25 cellular contexts compared by ENCODE assay signal in genomic region chr1:151638074-151638775, GRCh38. TPM values are rescaled to one million over a fixed set of nuclear protein-coding genes. Genes with fewer than 3 reads are reported as not detected.
A peak's percentile ranks its signal among the peaks of the same experiment; 100 is the strongest.
DNase-seq lines count a peak whose midpoint lies in the region; ATAC-seq and TF ChIP-seq lines count a peak whose summit lies in the region.
"Had no signal": no experiment of that assay in that cellular context is flagged by ENCODE, and none has a peak within 500 bp of the region (broad histone marks: within the 10 kb centered on the region; RNA-seq: fewer than 3 reads in every experiment).

No MANE protein-coding gene starts in this region.

- DNase-seq in activated CD8-positive, alpha-beta T cell treated with anti-CD3 and anti-CD28 coated beads for 36 hours: no peak
- DNase-seq in activated CD8-positive, alpha-beta T cell treated with anti-CD3 and anti-CD28 coated beads, Interleukin-2, amount 10 ng/mL, durations not matched to agents 7 days and 5 days: no peak
- DNase-seq in endodermal cell: no peak
- DNase-seq in NCI-H2107 treated with DMSO at 0.1 percent for 48 hours (lab: John Stamatoyannopoulos, UW; ENCODE audit: unreplicated experiment): no peak
- DNase-seq in activated CD4-positive, alpha-beta T cell treated with anti-CD3 and anti-CD28 coated beads, Interleukin-2, amount 10 ng/mL, durations not matched to agents 7 days and 5 days: no peak
- DNase-seq: activated CD4-positive, alpha-beta T cell treated with anti-CD3 and anti-CD28 coated beads, Interleukin-2, amount 50 U/mL, for 1 hour; activated CD8-positive, alpha-beta memory T cell treated with anti-CD3 and anti-CD28 coated beads, Interleukin-2, amount 50 U/mL, for 4 hours; AML-193; DMS79 treated with DMSO at 0.1 percent for 48 hours; NCI-H2081 treated with DMSO at 0.1 percent for 48 hours; NCI-H510A; Peyer's patch; stimulated activated CD4-positive, alpha-beta T cell treated with anti-CD3 and anti-CD28 coated beads, Interleukin-4, amount 100 ng/mL, for 24 hours; stimulated activated naive CD8-positive, alpha-beta T cell treated with anti-CD3 and anti-CD28 coated beads, Interleukin-15, amount 100 ng/mL, for 72 hours; T-helper 2 cell; transverse colon; WERI-Rb-1 had no signal

- intact Hi-C loops in activated CD8-positive, alpha-beta T cell treated with anti-CD3 and anti-CD28 coated beads for 36 hours (cut with micrococcal nuclease): no loop called here

- H3K36me3 ChIP-seq in endodermal cell (ENCODE audit: control insufficient read depth, insufficient read depth, low read length) (peaks cover 11% of the 10 kb centered on the region), muscle layer of colon (ENCODE audit: insufficient read depth, low read length) (peaks cover 8% of the 10 kb centered on the region), stomach smooth muscle (ENCODE audit: control insufficient read depth in 2 of 2, insufficient read depth in 2 of 2, low read length in 2 of 2) (peaks cover 0 to 3% of the 10 kb centered on the region in 2 donors)
- H3K36me3 ChIP-seq: Peyer's patch, transverse colon had no signal

- H3K27me3 ChIP-seq in endodermal cell (ENCODE audit: control insufficient read depth, insufficient read depth, low read length, poor library complexity, severe bottlenecking) (no peaks in the 10 kb centered on the region), muscle layer of colon (ENCODE audit: control insufficient read depth in 1 of 2, insufficient read depth in 2 of 2, low read length in 2 of 2) (no peaks in the 10 kb centered on the region), stomach smooth muscle (ENCODE audit: control insufficient read depth in 1 of 2, insufficient read depth in 2 of 2, low read length in 2 of 2) (no peaks in the 10 kb centered on the region)
- H3K27me3 ChIP-seq: Peyer's patch, transverse colon had no signal

- CTCF ChIA-PET in activated CD8-positive, alpha-beta T cell treated with anti-CD3 and anti-CD28 coated beads for 36 hours (lab: Charles Lee): interaction anchor here (1.1 to 1.4 kb wide), 2 partner anchors 17 to 44 kb away, joined by 4 read pairs; no protein-coding TSS in a partner anchor
- CTCF ChIA-PET in activated CD8-positive, alpha-beta T cell treated with anti-CD3 and anti-CD28 coated beads, Interleukin-2, amount 10 ng/mL, durations not matched to agents 7 days and 5 days (lab: Charles Lee): interaction anchor here (1.0 kb wide), 1 partner anchor 154 kb away, joined by 3 read pairs; no protein-coding TSS in a partner anchor
- CTCF ChIA-PET in activated CD4-positive, alpha-beta T cell treated with anti-CD3 and anti-CD28 coated beads, Interleukin-2, amount 10 ng/mL, durations not matched to agents 7 days and 5 days (lab: Charles Lee): interaction anchor here (0.6 to 1.9 kb wide), 4 partner anchors 11 to 80 kb away, joined by 3 to 5 read pairs (median 3); no protein-coding TSS in a partner anchor

- H3K27ac ChIP-seq in endodermal cell (ENCODE audit: low read depth, low read length) (no peak overlapping the region), muscle layer of colon (ENCODE audit: low read depth, low read length) (peak overlapping the region; percentile 30), stomach smooth muscle (ENCODE audit: low read length) (peak overlapping the region; percentile 7)
- H3K27ac ChIP-seq: 22Rv1, Peyer's patch, WERI-Rb-1 had no signal

- peak overlapping the region; percentile 70 for H3K4me3 ChIP-seq in endodermal cell (ENCODE audit: low read length)
- no peak overlapping the region for H3K4me3 ChIP-seq in muscle layer of colon (ENCODE audit: low read depth in 1 of 2, low read length in 2 of 2)
- peak overlapping the region in 1 of 2 donors; percentile 27 for H3K4me3 ChIP-seq in stomach smooth muscle (ENCODE audit: low read length in 2 of 2)
- H3K4me3 ChIP-seq: Peyer's patch, transverse colon had no signal

- peaks cover 18% of the 10 kb centered on the region for H3K4me1 ChIP-seq in endodermal cell (ENCODE audit: control insufficient read depth, insufficient read depth, low read length)
- peaks cover 48% of the 10 kb centered on the region for H3K4me1 ChIP-seq in muscle layer of colon (ENCODE audit: insufficient read depth, low read length)
- peaks cover 14% of the 10 kb centered on the region for H3K4me1 ChIP-seq in stomach smooth muscle (ENCODE audit: control insufficient read depth, insufficient read depth, low read length)

- ATAC-seq in activated CD8-positive, alpha-beta T cell treated with anti-CD3 and anti-CD28 coated beads for 36 hours: no peak
- no peak for ATAC-seq in activated CD8-positive, alpha-beta T cell treated with anti-CD3 and anti-CD28 coated beads, Interleukin-2, amount 10 ng/mL, durations not matched to agents 7 days and 5 days
- no peak for ATAC-seq in GM21367 (IDR thresholded peaks at IDR 0.05; ENCODE audit: unreplicated experiment)
- ATAC-seq: activated T-helper 17 cell treated with anti-CD3 and anti-CD28 coated beads, Interleukin-2, amount 50 U/mL, for 72 hours; natural killer cell treated with Interleukin-12 subunit alpha and Interleukin-12 subunit beta and Interleukin-15 and Interleukin-18, amount 100 ng/mL, for 72 hours; stimulated activated naive CD8-positive, alpha-beta T cell treated with anti-CD3 and anti-CD28 coated beads, Interleukin-15, amount 100 ng/mL, for 72 hours had no signal

- no peaks in the 10 kb centered on the region for H3K27me3 Mint-ChIP-seq in activated CD8-positive, alpha-beta T cell treated with anti-CD3 and anti-CD28 coated beads for 36 hours
- no peaks in the 10 kb centered on the region for H3K27me3 Mint-ChIP-seq in activated CD8-positive, alpha-beta T cell treated with anti-CD3 and anti-CD28 coated beads, Interleukin-2, amount 10 ng/mL, durations not matched to agents 7 days and 5 days (ENCODE audit: low read depth)
- H3K27me3 Mint-ChIP-seq in endodermal cell (ENCODE audit: insufficient read depth): no peaks in the 10 kb centered on the region
- H3K27me3 Mint-ChIP-seq in activated CD4-positive, alpha-beta T cell treated with anti-CD3 and anti-CD28 coated beads, Interleukin-2, amount 10 ng/mL, durations not matched to agents 7 days and 5 days: no peaks in the 10 kb centered on the region
- H3K27me3 Mint-ChIP-seq: activated naive CD8-positive, alpha-beta T cell; activated T-helper 17 cell treated with anti-CD3 and anti-CD28 coated beads, Interleukin-2, amount 50 U/mL, for 72 hours; brain; natural killer cell treated with Interleukin-12 subunit alpha and Interleukin-12 subunit beta and Interleukin-15 and Interleukin-18, amount 100 ng/mL, for 72 hours; stimulated activated naive CD8-positive, alpha-beta T cell treated with anti-CD3 and anti-CD28 coated beads, Interleukin-15, amount 100 ng/mL, for 72 hours had no signal

- no peak for TF ChIP-seq CTCF in activated CD8-positive, alpha-beta T cell treated with anti-CD3 and anti-CD28 coated beads for 36 hours (IDR thresholded peaks at IDR 0.05)
- TF ChIP-seq CTCF in endodermal cell (conservative IDR thresholded peaks at IDR 0.05): no peak

- no peaks in the 10 kb centered on the region for H3K9me3 Mint-ChIP-seq in activated CD8-positive, alpha-beta T cell treated with anti-CD3 and anti-CD28 coated beads for 36 hours
- no peaks in the 10 kb centered on the region for H3K9me3 Mint-ChIP-seq in activated CD8-positive, alpha-beta T cell treated with anti-CD3 and anti-CD28 coated beads, Interleukin-2, amount 10 ng/mL, durations not matched to agents 7 days and 5 days (ENCODE audit: insufficient read depth)
- no peaks in the 10 kb centered on the region for H3K9me3 Mint-ChIP-seq in endodermal cell
- no peaks in the 10 kb centered on the region for H3K9me3 Mint-ChIP-seq in activated CD4-positive, alpha-beta T cell treated with anti-CD3 and anti-CD28 coated beads, Interleukin-2, amount 10 ng/mL, durations not matched to agents 7 days and 5 days
- H3K9me3 Mint-ChIP-seq: activated T-helper 17 cell treated with anti-CD3 and anti-CD28 coated beads, Interleukin-2, amount 50 U/mL, for 72 hours; natural killer cell treated with Interleukin-12 subunit alpha and Interleukin-12 subunit beta and Interleukin-15 and Interleukin-18, amount 100 ng/mL, for 72 hours; stimulated activated naive CD8-positive, alpha-beta T cell treated with anti-CD3 and anti-CD28 coated beads, Interleukin-15, amount 100 ng/mL, for 72 hours had no signal

- POLR2A ChIA-PET in activated CD8-positive, alpha-beta T cell treated with anti-CD3 and anti-CD28 coated beads for 36 hours (lab: Charles Lee): no interaction called here
- POLR2A ChIA-PET in activated CD8-positive, alpha-beta T cell treated with anti-CD3 and anti-CD28 coated beads, Interleukin-2, amount 10 ng/mL, durations not matched to agents 7 days and 5 days (lab: Charles Lee): no interaction called here
- POLR2A ChIA-PET in activated CD4-positive, alpha-beta T cell treated with anti-CD3 and anti-CD28 coated beads, Interleukin-2, amount 10 ng/mL, durations not matched to agents 7 days and 5 days (lab: Charles Lee): no interaction called here

- H3K9me3 ChIP-seq in endodermal cell (ENCODE audit: control insufficient read depth, low read length): no peaks in the 10 kb centered on the region
- no peaks in the 10 kb centered on the region for H3K9me3 ChIP-seq in muscle layer of colon (ENCODE audit: low read length)
- H3K9me3 ChIP-seq in stomach smooth muscle (ENCODE audit: control insufficient read depth in 2 of 2, low read length in 2 of 2): no peaks in the 10 kb centered on the region
- H3K9me3 ChIP-seq: Peyer's patch, transverse colon had no signal

- H3K27ac Mint-ChIP-seq in activated CD8-positive, alpha-beta T cell treated with anti-CD3 and anti-CD28 coated beads for 36 hours: peak overlapping the region; percentile 8
- no peak overlapping the region for H3K27ac Mint-ChIP-seq in activated CD8-positive, alpha-beta T cell treated with anti-CD3 and anti-CD28 coated beads, Interleukin-2, amount 10 ng/mL, durations not matched to agents 7 days and 5 days
- peak overlapping the region; percentile 65 for H3K27ac Mint-ChIP-seq in endodermal cell
- no peak overlapping the region for H3K27ac Mint-ChIP-seq in activated CD4-positive, alpha-beta T cell treated with anti-CD3 and anti-CD28 coated beads, Interleukin-2, amount 10 ng/mL, durations not matched to agents 7 days and 5 days
- H3K27ac Mint-ChIP-seq: activated naive CD8-positive, alpha-beta T cell; activated T-helper 17 cell treated with anti-CD3 and anti-CD28 coated beads, Interleukin-2, amount 50 U/mL, for 72 hours; natural killer cell treated with Interleukin-12 subunit alpha and Interleukin-12 subunit beta and Interleukin-15 and Interleukin-18, amount 100 ng/mL, for 72 hours; stimulated activated naive CD8-positive, alpha-beta T cell treated with anti-CD3 and anti-CD28 coated beads, Interleukin-15, amount 100 ng/mL, for 72 hours had no signal

- H3K4me3 Mint-ChIP-seq in activated CD8-positive, alpha-beta T cell treated with anti-CD3 and anti-CD28 coated beads for 36 hours: no peak overlapping the region
- H3K4me3 Mint-ChIP-seq in activated CD8-positive, alpha-beta T cell treated with anti-CD3 and anti-CD28 coated beads, Interleukin-2, amount 10 ng/mL, durations not matched to agents 7 days and 5 days: no peak overlapping the region
- H3K4me3 Mint-ChIP-seq in endodermal cell: no peak overlapping the region
- H3K4me3 Mint-ChIP-seq in activated CD4-positive, alpha-beta T cell treated with anti-CD3 and anti-CD28 coated beads, Interleukin-2, amount 10 ng/mL, durations not matched to agents 7 days and 5 days: no peak overlapping the region
- H3K4me3 Mint-ChIP-seq: activated naive CD8-positive, alpha-beta T cell; activated T-helper 17 cell treated with anti-CD3 and anti-CD28 coated beads, Interleukin-2, amount 50 U/mL, for 72 hours; brain; natural killer cell treated with Interleukin-12 subunit alpha and Interleukin-12 subunit beta and Interleukin-15 and Interleukin-18, amount 100 ng/mL, for 72 hours; stimulated activated naive CD8-positive, alpha-beta T cell treated with anti-CD3 and anti-CD28 coated beads, Interleukin-15, amount 100 ng/mL, for 72 hours had no signal

- 100% methylated on average over 1 of the region's 2 CpGs; no CpG with 5 or more reads in 1 of the 2 experiments for WGBS in endodermal cell (ENCODE audit: insufficient coverage in 1 of 2, insufficient read length in 1 of 2), 2 experiments

- peaks cover 9% of the 10 kb centered on the region for H3K36me3 Mint-ChIP-seq in activated CD8-positive, alpha-beta T cell treated with anti-CD3 and anti-CD28 coated beads for 36 hours (ENCODE audit: low read depth)
- peaks cover 16% of the 10 kb centered on the region for H3K36me3 Mint-ChIP-seq in activated CD8-positive, alpha-beta T cell treated with anti-CD3 and anti-CD28 coated beads, Interleukin-2, amount 10 ng/mL, durations not matched to agents 7 days and 5 days (ENCODE audit: low read depth)
- peaks cover 13% of the 10 kb centered on the region for H3K36me3 Mint-ChIP-seq in endodermal cell (ENCODE audit: low read depth)
- H3K36me3 Mint-ChIP-seq in activated CD4-positive, alpha-beta T cell treated with anti-CD3 and anti-CD28 coated beads, Interleukin-2, amount 10 ng/mL, durations not matched to agents 7 days and 5 days (ENCODE audit: low read depth): peaks cover 13% of the 10 kb centered on the region
- H3K36me3 Mint-ChIP-seq: natural killer cell treated with Interleukin-12 subunit alpha and Interleukin-12 subunit beta and Interleukin-15 and Interleukin-18, amount 100 ng/mL, for 72 hours had no signal

- H3K9ac ChIP-seq in endodermal cell (ENCODE audit: extremely low read depth, low read length, poor library complexity, severe bottlenecking) (peak overlapping the region; percentile 23), muscle layer of colon (ENCODE audit: low read length) (no peak overlapping the region), stomach smooth muscle (ENCODE audit: low read length in 2 of 2) (no peak overlapping the region)

- H3K4me1 Mint-ChIP-seq in activated CD8-positive, alpha-beta T cell treated with anti-CD3 and anti-CD28 coated beads for 36 hours (ENCODE audit: low read depth): peaks cover 13% of the 10 kb centered on the region
- peaks cover 2% of the 10 kb centered on the region for H3K4me1 Mint-ChIP-seq in activated CD8-positive, alpha-beta T cell treated with anti-CD3 and anti-CD28 coated beads, Interleukin-2, amount 10 ng/mL, durations not matched to agents 7 days and 5 days (ENCODE audit: low read depth)
- peaks cover 40% of the 10 kb centered on the region for H3K4me1 Mint-ChIP-seq in endodermal cell
- no peaks in the 10 kb centered on the region for H3K4me1 Mint-ChIP-seq in activated CD4-positive, alpha-beta T cell treated with anti-CD3 and anti-CD28 coated beads, Interleukin-2, amount 10 ng/mL, durations not matched to agents 7 days and 5 days

RNA-seq across cellular contexts. Expression of gene SNX27, which starts 26.4 kb away (rescaled TPM):
- total RNA-seq in activated CD8-positive, alpha-beta T cell treated with anti-CD3 and anti-CD28 coated beads for 36 hours: 10 to 100 TPM; 27.2 to 29.5 TPM
- total RNA-seq in activated CD8-positive, alpha-beta T cell treated with anti-CD3 and anti-CD28 coated beads, Interleukin-2, amount 10 ng/mL, durations not matched to agents 7 days and 5 days: 10 to 100 TPM; 24.5 to 26.0 TPM
- 10 to 100 TPM; 41.2 to 47.3 TPM for total RNA-seq in endodermal cell
- 19.0 TPM for polyA plus RNA-seq in endodermal cell (2013, experiment 1 of 2)
- 22.0 TPM for polyA plus RNA-seq in endodermal cell (2013, experiment 2 of 2)
- 10 to 100 TPM; 24.5 to 25.1 TPM for total RNA-seq in activated CD4-positive, alpha-beta T cell treated with anti-CD3 and anti-CD28 coated beads, Interleukin-2, amount 10 ng/mL, durations not matched to agents 7 days and 5 days

Comparison
In these comparisons a context has a peak if more than half of its experiments do, and no peak if none do; other contexts are left out.
1. H3K27ac Mint-ChIP-seq: peak in activated CD8-positive, alpha-beta T cell treated with anti-CD3 and anti-CD28 coated beads for 36 hours (single experiment) and endodermal cell (single experiment); none in activated CD8-positive, alpha-beta T cell treated with anti-CD3 and anti-CD28 coated beads, Interleukin-2, amount 10 ng/mL, durations not matched to agents 7 days and 5 days (single experiment) and activated CD4-positive, alpha-beta T cell treated with anti-CD3 and anti-CD28 coated beads, Interleukin-2, amount 10 ng/mL, durations not matched to agents 7 days and 5 days (single experiment).